Comparison of ENCODE assay signal across 12 cellular contexts in genomic region chr13:113927661-113928581, GRCh38. TPM values are rescaled to one million over a fixed set of nuclear protein-coding genes. Genes with fewer than 3 reads are reported as not detected.
DNase-seq lines count a peak whose midpoint lies in the region; ATAC-seq and TF ChIP-seq lines count a peak whose summit lies in the region.
"Had no signal": no experiment of that assay in that cellular context is flagged by ENCODE, and none has a peak within 500 bp of the region (broad histone marks: within the 10 kb centered on the region; RNA-seq: fewer than 3 reads in every experiment).

No MANE protein-coding gene starts in this region.

- peak overlapping the region; percentile 27 for H3K4me3 ChIP-seq in psoas muscle
- no peak overlapping the region for H3K4me3 ChIP-seq in CD4-positive, alpha-beta memory T cell (ENCODE audit: low read length in 2 of 2)

- no peak overlapping the region for H3K4me3 Mint-ChIP-seq in WTC11
- no peak overlapping the region for H3K4me3 Mint-ChIP-seq in T-helper 17 cell
- no peak overlapping the region for H3K4me3 Mint-ChIP-seq in CD4-positive, alpha-beta memory T cell

- TF ChIP-seq CTCF in WTC11 (IDR thresholded peaks at IDR 0.05) (no peak), psoas muscle (IDR thresholded peaks at IDR 0.05) (no peak)

- H3K9me3 Mint-ChIP-seq in WTC11 = peaks cover 13% of the 10 kb centered on the region
- H3K9me3 Mint-ChIP-seq in CD4-positive, alpha-beta memory T cell = peaks cover 0 to 14% (median 2%) of the 10 kb centered on the region in 8 donors

- H3K36me3 Mint-ChIP-seq in WTC11 (no peaks in the 10 kb centered on the region), T-helper 17 cell (ENCODE audit: low read depth) (peaks cover 3% of the 10 kb centered on the region)
- no peaks in the 10 kb centered on the region for H3K36me3 Mint-ChIP-seq in CD4-positive, alpha-beta memory T cell

- CTCF ChIA-PET in WTC11 (lab: Charles Lee) = interaction anchor here (1.1 kb wide), 1 partner anchor 187 kb away, joined by 3 read pairs; no protein-coding TSS in a partner anchor
- CTCF ChIA-PET in CD4-positive, alpha-beta memory T cell (lab: Charles Lee; ENCODE audit: partially characterized antibody) = no interaction called here

- no peaks in the 10 kb centered on the region; the same call in 1 of the 2 replicates for H3K27me3 Mint-ChIP-seq in WTC11 (ENCODE audit: low read depth)
- H3K27me3 Mint-ChIP-seq in T-helper 17 cell = peaks cover 14% of the 10 kb centered on the region
- peaks cover 8 to 12% of the 10 kb centered on the region in 2 donors for H3K27me3 Mint-ChIP-seq in CD4-positive, alpha-beta memory T cell

- H3K27me3 ChIP-seq in psoas muscle (ENCODE audit: insufficient read depth in 3 of 3, low read length in 2 of 3) = no peaks in the 10 kb centered on the region
- no peaks in the 10 kb centered on the region for H3K27me3 ChIP-seq in CD4-positive, alpha-beta memory T cell (ENCODE audit: insufficient read depth, low read length)

- peaks cover 50% of the 10 kb centered on the region for H3K4me1 ChIP-seq in psoas muscle
- peaks cover 10% of the 10 kb centered on the region for H3K4me1 ChIP-seq in CD4-positive, alpha-beta memory T cell (ENCODE audit: insufficient read depth, low read length)
- H3K4me1 ChIP-seq: Caco-2 had no signal

- intact Hi-C loops in Right ventricle myocardium inferior (cut with DNase I) (no loop called here), psoas muscle (cut with DNase I) (loop anchor here (2.0 to 10.0 kb wide), 2 partner anchors 63 to 73 kb away; partner anchors contain the start of gene GAS6 (in 1 of the 2))
- intact Hi-C loops in CD4-positive, alpha-beta memory T cell (cut with micrococcal nuclease) = no loop called here

- H3K9me3 ChIP-seq in psoas muscle (no peaks in the 10 kb centered on the region), T-helper 17 cell (ENCODE audit: control insufficient read depth, low read length, poor library complexity, severe bottlenecking) (no peaks in the 10 kb centered on the region)
- no peaks in the 10 kb centered on the region for H3K9me3 ChIP-seq in CD4-positive, alpha-beta memory T cell (ENCODE audit: control insufficient read depth in 1 of 2, low read length in 2 of 2)
- H3K9me3 ChIP-seq: Caco-2 had no signal

- 43 to 54% (median 46%) methylated on average over 36 of the region's 36 CpGs for WGBS in psoas muscle, 3 donors

- H3K27ac ChIP-seq in psoas muscle = peak overlapping the region; percentile 86
- no peak overlapping the region for H3K27ac ChIP-seq in CD4-positive, alpha-beta memory T cell (ENCODE audit: low read depth, low read length)

- no peaks in the 10 kb centered on the region for H3K36me3 ChIP-seq in psoas muscle (ENCODE audit: insufficient read depth in 1 of 2, low read depth in 1 of 2)
- no peaks in the 10 kb centered on the region for H3K36me3 ChIP-seq in CD4-positive, alpha-beta memory T cell (ENCODE audit: insufficient read depth, low read length)

- ATAC-seq in WTC11 = no peak
- peak; percentile 39 for ATAC-seq in Right ventricle myocardium inferior
- ATAC-seq in psoas muscle = peak in 3 of 4 donors; percentile 0 to 20 (median 10)
- ATAC-seq in T-helper 17 cell = no peak
- no peak for ATAC-seq in HG03025 (IDR thresholded peaks at IDR 0.05; ENCODE audit: low FRiP score, unreplicated experiment)
- ATAC-seq: activated CD4-positive, CD25-positive, alpha-beta regulatory T cell treated with anti-CD3 and anti-CD28 coated beads, Interleukin-2, amount 50 U/mL, for 24 hours had no signal

- POLR2A ChIA-PET in WTC11 (lab: Charles Lee) = no interaction called here
- POLR2A ChIA-PET in CD4-positive, alpha-beta memory T cell (lab: Charles Lee; ENCODE audit: partially characterized antibody) = no interaction called here

- DNase-seq in AG20443 (ENCODE audit: low spot score) = peak; percentile 94
- peak; percentile 7 for DNase-seq in WTC11 (ENCODE audit: low spot score)
- DNase-seq in Right ventricle myocardium inferior (ENCODE audit: missing footprints) = peak; percentile 78
- peak; percentile 79 to 84 for DNase-seq in psoas muscle
- no peak for DNase-seq in T-helper 17 cell
- no peak for DNase-seq in NCI-H524 treated with DMSO at 0.1 percent for 48 hours (lab: John Stamatoyannopoulos, UW)
- no peak for DNase-seq in CD4-positive, alpha-beta memory T cell
- DNase-seq: central memory CD4-positive, alpha-beta T cell; KBM-7 had no signal

- peaks cover 10% of the 10 kb centered on the region for H3K4me1 Mint-ChIP-seq in WTC11
- peaks cover 8% of the 10 kb centered on the region for H3K4me1 Mint-ChIP-seq in T-helper 17 cell
- H3K4me1 Mint-ChIP-seq in CD4-positive, alpha-beta memory T cell = peaks cover 2 to 8% (median 7%) of the 10 kb centered on the region in 4 donors

- H3K27ac Mint-ChIP-seq in WTC11 = no peak overlapping the region
- H3K27ac Mint-ChIP-seq in T-helper 17 cell = no peak overlapping the region
- H3K27ac Mint-ChIP-seq in CD4-positive, alpha-beta memory T cell = no peak overlapping the region

TF ChIP-seq in WTC11, 78 proteins besides CTCF, POLR2A, EP300 and RAD21:
- TF ChIP-seq E2F4 (CRISPR knock-in tag; IDR thresholded peaks at IDR 0.05; ENCODE audit: borderline replicate concordance, low read depth) = no peak
- TF ChIP-seq TCF7 (CRISPR knock-in tag; IDR thresholded peaks at IDR 0.05; ENCODE audit: low read depth) = no peak
- no peak for TF ChIP-seq NR3C1 (CRISPR knock-in tag; conservative IDR thresholded peaks at IDR 0.05; ENCODE audit: low read depth)
- TF ChIP-seq ZNF263 (CRISPR knock-in tag; IDR thresholded peaks at IDR 0.05; ENCODE audit: low read depth) = no peak
- no peak for TF ChIP-seq SMAD4 (CRISPR knock-in tag; IDR thresholded peaks at IDR 0.05)

RNA-seq across cellular contexts. Expression of gene C13orf46, which starts 46.0 kb away (rescaled TPM):
- total RNA-seq in WTC11 (2021) (0.27 to 0.50 TPM (median 0.37 TPM) in 3 replicates), Right ventricle myocardium inferior (0.32 TPM), psoas muscle (1 to 10 TPM in 1 of 4 donors, under 1 TPM in 3; 0.24 to 2.5 (median 0.73) TPM), T-helper 17 cell (10 to 100 TPM; 18.6 to 22.6 TPM)
- under 1 TPM in 2 of 3 donors, not detected in 1; 0.14 to 0.53 TPM for polyA plus RNA-seq in psoas muscle
- total RNA-seq in CD4-positive, alpha-beta memory T cell = 10 to 100 TPM; 13.9 to 14.2 TPM
- 1 to 10 TPM in 1 of 2 donors, not detected in 1; 1.5 TPM for polyA plus RNA-seq in CD4-positive, alpha-beta memory T cell
- total RNA-seq: Caco-2 had no signal

Comparison
In these comparisons a context has a peak if more than half of its experiments do, and no peak if none do; other contexts are left out.
1. DNase-seq: peak in AG20443 (single experiment), WTC11 (single experiment), Right ventricle myocardium inferior (single experiment) and psoas muscle (2 of 2); none in T-helper 17 cell (0 of 3), NCI-H524 treated with DMSO at 0.1 percent for 48 hours (single experiment) and CD4-positive, alpha-beta memory T cell (0 of 5).
2. ATAC-seq: peak in Right ventricle myocardium inferior (single experiment) and psoas muscle (3 of 4); none in WTC11 (single experiment), T-helper 17 cell (single experiment) and HG03025 (single experiment).
3. intact Hi-C loops: an anchor here in psoas muscle (2.0 to 10.0 kb wide); none called in Right ventricle myocardium inferior and CD4-positive, alpha-beta memory T cell.